Comparison of ENCODE assay signal across 9 cellular contexts in the genomic region with DNA sequence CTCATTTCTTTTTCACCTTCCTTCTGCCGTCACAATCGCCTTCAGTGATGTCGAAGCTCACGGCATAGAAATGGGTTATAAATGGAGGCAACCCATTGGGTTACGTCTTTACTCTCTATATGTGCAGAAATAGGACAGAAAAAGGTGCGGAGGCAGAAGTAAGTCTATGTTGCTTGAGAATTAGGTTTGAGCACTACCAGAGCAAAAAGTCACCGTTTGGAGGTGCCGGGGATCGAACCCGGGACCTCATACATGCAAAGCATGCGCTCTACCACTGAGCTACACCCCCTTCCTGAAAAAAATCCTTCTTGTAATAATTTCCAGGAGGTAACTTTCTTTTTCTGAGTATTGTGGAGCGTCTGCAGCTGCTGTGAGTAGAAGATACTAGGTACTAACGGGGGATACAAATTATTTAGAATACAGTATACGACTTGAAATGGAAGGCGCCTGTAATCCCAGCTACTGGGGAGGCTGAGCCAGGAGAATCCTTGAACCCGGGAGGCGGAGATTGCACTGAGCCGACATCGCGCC.
DNase-seq lines count a peak whose midpoint lies in the region; ATAC-seq, FAIRE-seq and TF ChIP-seq lines count a peak whose summit lies in the region.
"Had no signal": no experiment of that assay in that cellular context is flagged by ENCODE, and none has a peak within 500 bp of the region (broad histone marks: within the 10 kb centered on the region; RNA-seq: fewer than 3 reads in every experiment).

No MANE protein-coding gene starts in this region.

- peak; percentile 92 for ATAC-seq in activated naive CD8-positive, alpha-beta T cell treated with anti-CD3 and anti-CD28 coated beads, Interleukin-2, amount 50 U/mL, for 24 hours

- intact Hi-C loops in esophagus squamous epithelium (cut with DNase I) = no loop called here

- H3K9me3 Mint-ChIP-seq in activated naive CD4-positive, alpha-beta T cell treated with anti-CD3 and anti-CD28 coated beads, Interleukin-2, amount 10 ng/mL, durations not matched to agents 7 days and 5 days = peaks cover 6% of the 10 kb centered on the region
- H3K9me3 Mint-ChIP-seq in activated naive CD8-positive, alpha-beta T cell treated with anti-CD3 and anti-CD28 coated beads, Interleukin-2, amount 50 U/mL, for 24 hours = peaks cover 43% of the 10 kb centered on the region

- peaks cover 98% of the 10 kb centered on the region for H3K27me3 Mint-ChIP-seq in activated naive CD4-positive, alpha-beta T cell treated with anti-CD3 and anti-CD28 coated beads, Interleukin-2, amount 10 ng/mL, durations not matched to agents 7 days and 5 days
- H3K27me3 Mint-ChIP-seq in activated naive CD8-positive, alpha-beta T cell treated with anti-CD3 and anti-CD28 coated beads, Interleukin-2, amount 50 U/mL, for 24 hours = peaks cover 92% of the 10 kb centered on the region

- no peak overlapping the region for H3K23ac ChIP-seq in mesendoderm (ENCODE audit: low read length)

- FAIRE-seq in small intestine (lab: Jason Lieb, UNC) = no peak
- FAIRE-seq: endometrium had no signal

- H3K27ac ChIP-seq in mesendoderm (ENCODE audit: low read depth, low read length) (no peak overlapping the region), small intestine (ENCODE audit: low read depth in 1 of 2, low read length in 1 of 2) (no peak overlapping the region), esophagus squamous epithelium (no peak overlapping the region)

- H3K4ac ChIP-seq in mesendoderm (ENCODE audit: low read depth, low read length) = no peak overlapping the region

- H3K27me3 ChIP-seq in mesendoderm (ENCODE audit: insufficient read depth, low read length, poor library complexity) = peaks cover 35% of the 10 kb centered on the region
- H3K27me3 ChIP-seq in small intestine (ENCODE audit: control insufficient read depth in 2 of 2, insufficient read depth in 2 of 2, low read length in 2 of 2) = peaks cover 0 to 42% of the 10 kb centered on the region in 2 donors
- H3K27me3 ChIP-seq in esophagus squamous epithelium = peaks cover 0 to 100% (median 50%) of the 10 kb centered on the region in 4 donors

- peaks cover 11% of the 10 kb centered on the region for H3K36me3 Mint-ChIP-seq in activated naive CD4-positive, alpha-beta T cell treated with anti-CD3 and anti-CD28 coated beads, Interleukin-2, amount 10 ng/mL, durations not matched to agents 7 days and 5 days
- peaks cover 16% of the 10 kb centered on the region for H3K36me3 Mint-ChIP-seq in activated naive CD8-positive, alpha-beta T cell treated with anti-CD3 and anti-CD28 coated beads, Interleukin-2, amount 50 U/mL, for 24 hours (ENCODE audit: low read depth)

- H3K18ac ChIP-seq in mesendoderm (ENCODE audit: low read length) = no peak overlapping the region

- no peak for TF ChIP-seq CTCF in esophagus squamous epithelium (IDR thresholded peaks at IDR 0.05)

- no peaks in the 10 kb centered on the region for H3K79me2 ChIP-seq in mesendoderm (ENCODE audit: control insufficient read depth, insufficient read depth, low read length)

- H2BK120ac ChIP-seq in mesendoderm (ENCODE audit: low read depth, low read length) = no peak overlapping the region

- H2BK5ac ChIP-seq in mesendoderm (ENCODE audit: low read length) = no peak overlapping the region

- H3K4me1 ChIP-seq in mesendoderm (ENCODE audit: control insufficient read depth, low read depth, low read length) (no peaks in the 10 kb centered on the region), small intestine (ENCODE audit: control insufficient read depth in 2 of 2, insufficient read depth in 1 of 2, low read depth in 1 of 2, low read length in 1 of 2) (no peaks in the 10 kb centered on the region), esophagus squamous epithelium (peaks cover 0 to 23% (median 0%) of the 10 kb centered on the region in 3 donors)

- WGBS in mesendoderm (ENCODE audit: extremely low coverage, insufficient coverage, low lambda C conversion rate) = no CpG with 5 or more reads among the region's 20 CpGs
- WGBS in small intestine, 3 donors = 11 to 17% (median 11%) methylated on average over 20 of the region's 20 CpGs
- 9 to 14% methylated on average over 16 to 20 of the region's 20 CpGs for WGBS in esophagus squamous epithelium, 2 donors

- no peak overlapping the region for H3K56ac ChIP-seq in mesendoderm (ENCODE audit: low read length)

- H3K9me3 ChIP-seq in small intestine (ENCODE audit: control insufficient read depth, low read depth) (no peaks in the 10 kb centered on the region), esophagus squamous epithelium (peaks cover 0 to 6% (median 4%) of the 10 kb centered on the region in 3 donors)

- no peak for TF ChIP-seq POLR2A in esophagus squamous epithelium (IDR thresholded peaks at IDR 0.05)

- no peak overlapping the region for H3K9ac ChIP-seq in mesendoderm (ENCODE audit: low read length)

- H3K27ac Mint-ChIP-seq in activated naive CD4-positive, alpha-beta T cell treated with anti-CD3 and anti-CD28 coated beads, Interleukin-2, amount 10 ng/mL, durations not matched to agents 7 days and 5 days = peak overlapping the region; percentile 38
- H3K27ac Mint-ChIP-seq in activated naive CD8-positive, alpha-beta T cell treated with anti-CD3 and anti-CD28 coated beads, Interleukin-2, amount 50 U/mL, for 24 hours = peak overlapping the region; percentile 92

- peak overlapping the region; percentile 19 for H3K4me2 ChIP-seq in mesendoderm (ENCODE audit: low read length)

- no peak overlapping the region for H2AK5ac ChIP-seq in mesendoderm (ENCODE audit: low read length)

- no peaks in the 10 kb centered on the region for H3K79me1 ChIP-seq in mesendoderm (ENCODE audit: low read length)

- no peak for DNase-seq in activated naive CD4-positive, alpha-beta T cell treated with anti-CD3 and anti-CD28 coated beads, Interleukin-2, amount 10 ng/mL, durations not matched to agents 7 days and 5 days
- DNase-seq in activated naive CD4-positive, alpha-beta T cell (lab: John Stamatoyannopoulos, UW) = no peak
- peak; percentile 85 for DNase-seq in NCI-H748 (lab: John Stamatoyannopoulos, UW; ENCODE audit: unreplicated experiment)
- peak; percentile 54 for DNase-seq in activated naive CD8-positive, alpha-beta T cell treated with anti-CD3 and anti-CD28 coated beads, Interleukin-2, amount 50 U/mL, for 24 hours
- DNase-seq in mesendoderm = peak; percentile 80
- DNase-seq in NCI-H1417 treated with DMSO at 0.1 percent for 48 hours (lab: John Stamatoyannopoulos, UW) = no peak
- DNase-seq in small intestine = no peak
- DNase-seq in esophagus squamous epithelium (lab: John Stamatoyannopoulos, UW) = no peak

- H3K4me3 ChIP-seq in mesendoderm (ENCODE audit: low read length) (peak overlapping the region; percentile 31), small intestine (ENCODE audit: low read depth in 1 of 2, low read length in 2 of 2) (no peak overlapping the region), esophagus squamous epithelium (peak overlapping the region in 2 of 4 donors; percentile 16 to 46)

- no peaks in the 10 kb centered on the region for H3K36me3 ChIP-seq in mesendoderm (ENCODE audit: control insufficient read depth, insufficient read depth, low read length)
- H3K36me3 ChIP-seq in small intestine (ENCODE audit: control insufficient read depth in 2 of 2, insufficient read depth in 2 of 2, low read length in 2 of 2) = no peaks in the 10 kb centered on the region
- no peaks in the 10 kb centered on the region for H3K36me3 ChIP-seq in esophagus squamous epithelium

- peak overlapping the region; percentile 43 for H3K4me3 Mint-ChIP-seq in activated naive CD4-positive, alpha-beta T cell treated with anti-CD3 and anti-CD28 coated beads, Interleukin-2, amount 10 ng/mL, durations not matched to agents 7 days and 5 days
- H3K4me3 Mint-ChIP-seq in activated naive CD8-positive, alpha-beta T cell treated with anti-CD3 and anti-CD28 coated beads, Interleukin-2, amount 50 U/mL, for 24 hours = peak overlapping the region; percentile 80

- no peak overlapping the region for H4K5ac ChIP-seq in mesendoderm (ENCODE audit: low read length)

- H2BK15ac ChIP-seq in mesendoderm (replicated peaks; ENCODE audit: low read depth) = no peak overlapping the region

- no peak overlapping the region for H4K8ac ChIP-seq in mesendoderm (ENCODE audit: low read depth, low read length)

- CTCF ChIA-PET in activated naive CD4-positive, alpha-beta T cell treated with anti-CD3 and anti-CD28 coated beads, Interleukin-2, amount 10 ng/mL, durations not matched to agents 7 days and 5 days (lab: Charles Lee) = no interaction called here

- H3K4me1 Mint-ChIP-seq in activated naive CD4-positive, alpha-beta T cell treated with anti-CD3 and anti-CD28 coated beads, Interleukin-2, amount 10 ng/mL, durations not matched to agents 7 days and 5 days = peaks cover 17% of the 10 kb centered on the region
- H3K4me1 Mint-ChIP-seq in activated naive CD8-positive, alpha-beta T cell treated with anti-CD3 and anti-CD28 coated beads, Interleukin-2, amount 50 U/mL, for 24 hours = peaks cover 20% of the 10 kb centered on the region

Comparison
In these comparisons a context has a peak if more than half of its experiments do, and no peak if none do; other contexts are left out.
1. DNase-seq: peak in NCI-H748 (single experiment), activated naive CD8-positive, alpha-beta T cell treated with anti-CD3 and anti-CD28 coated beads, Interleukin-2, amount 50 U/mL, for 24 hours (single experiment) and mesendoderm (single experiment); none in activated naive CD4-positive, alpha-beta T cell treated with anti-CD3 and anti-CD28 coated beads, Interleukin-2, amount 10 ng/mL, durations not matched to agents 7 days and 5 days (single experiment), activated naive CD4-positive, alpha-beta T cell (0 of 4), NCI-H1417 treated with DMSO at 0.1 percent for 48 hours (single experiment), small intestine (single experiment) and esophagus squamous epithelium (single experiment).